Comparison of ENCODE assay signal across 16 cellular contexts in genomic region chr1:239575113-239575512, GRCh38.
DNase-seq lines count a peak whose midpoint lies in the region; ATAC-seq and TF ChIP-seq lines count a peak whose summit lies in the region.
"Had no signal": no experiment of that assay in that cellular context is flagged by ENCODE, and none has a peak within 500 bp of the region (broad histone marks: within the 10 kb centered on the region; RNA-seq: fewer than 3 reads in every experiment).

No MANE protein-coding gene starts in this region.

- no peaks in the 10 kb centered on the region for H3K9me3 Mint-ChIP-seq in stimulated activated naive CD8-positive, alpha-beta T cell treated with anti-CD3 and anti-CD28 coated beads, Interleukin-15, amount 100 ng/mL, for 72 hours
- no peaks in the 10 kb centered on the region for H3K9me3 Mint-ChIP-seq in natural killer cell
- H3K9me3 Mint-ChIP-seq: CD8-positive, alpha-beta T cell had no signal

- no peaks in the 10 kb centered on the region for H3K36me3 Mint-ChIP-seq in natural killer cell
- H3K36me3 Mint-ChIP-seq: CD14-positive monocyte; CD8-positive, alpha-beta T cell had no signal

- peak; percentile 44 to 49 for ATAC-seq in activated CD4-positive, CD25-positive, alpha-beta regulatory T cell treated with anti-CD3 and anti-CD28 coated beads, Interleukin-2, amount 50 U/mL, for 24 hours
- peak; percentile 88 for ATAC-seq in stimulated activated naive CD8-positive, alpha-beta T cell treated with anti-CD3 and anti-CD28 coated beads, Interleukin-15, amount 100 ng/mL, for 72 hours
- no peak for ATAC-seq in stimulated activated naive CD8-positive, alpha-beta T cell treated with anti-CD3 and anti-CD28 coated beads, Interleukin-15, Interleukin-2, amounts not matched to agents 100 U/mL and 50 U/mL, for 24 hours
- ATAC-seq in natural killer cell (peak in 2 of 3 donors; percentile 57 to 70), HG02840 (IDR thresholded peaks at IDR 0.05; ENCODE audit: low FRiP score, unreplicated experiment) (no peak)
- ATAC-seq: CD8-positive, alpha-beta T cell had no signal

- H3K27me3 Mint-ChIP-seq in stimulated activated naive CD8-positive, alpha-beta T cell treated with anti-CD3 and anti-CD28 coated beads, Interleukin-15, amount 100 ng/mL, for 72 hours = no peaks in the 10 kb centered on the region
- no peaks in the 10 kb centered on the region for H3K27me3 Mint-ChIP-seq in natural killer cell (ENCODE audit: low read depth in 2 of 2)

- no peak for DNase-seq in activated CD4-positive, CD25-positive, alpha-beta regulatory T cell (lab: John Stamatoyannopoulos, UW)
- DNase-seq in stimulated activated naive CD8-positive, alpha-beta T cell treated with anti-CD3 and anti-CD28 coated beads, Interleukin-15, amount 100 ng/mL, for 72 hours = no peak
- DNase-seq in stimulated activated naive CD8-positive, alpha-beta T cell treated with anti-CD3 and anti-CD28 coated beads, Interleukin-15, Interleukin-2, amounts not matched to agents 100 U/mL and 50 U/mL, for 24 hours = no peak
- no peak for DNase-seq in natural killer cell
- no peak for DNase-seq in NCI-H128 (lab: John Stamatoyannopoulos, UW; ENCODE audit: unreplicated experiment)
- DNase-seq: CD8-positive, alpha-beta T cell; COR-L47; DMS153; DND-41; GF-D8; HCEC 1CT; HFFc6; IMR-90 had no signal

- no peak overlapping the region for H3K4me3 Mint-ChIP-seq in stimulated activated naive CD8-positive, alpha-beta T cell treated with anti-CD3 and anti-CD28 coated beads, Interleukin-15, amount 100 ng/mL, for 72 hours
- H3K4me3 Mint-ChIP-seq in natural killer cell = no peak overlapping the region
- H3K4me3 Mint-ChIP-seq: CD14-positive monocyte; CD8-positive, alpha-beta T cell; HFFc6 had no signal

- no peak for TF ChIP-seq CTCF in natural killer cell (IDR thresholded peaks at IDR 0.05)

- H3K4me1 Mint-ChIP-seq in stimulated activated naive CD8-positive, alpha-beta T cell treated with anti-CD3 and anti-CD28 coated beads, Interleukin-15, amount 100 ng/mL, for 72 hours = peaks cover 18% of the 10 kb centered on the region
- H3K4me1 Mint-ChIP-seq in natural killer cell = peaks cover 13 to 17% of the 10 kb centered on the region in 2 donors
- H3K4me1 Mint-ChIP-seq: CD14-positive monocyte had no signal

- intact Hi-C loops in natural killer cell (cut with micrococcal nuclease) = no loop called here

- H3K27ac Mint-ChIP-seq in stimulated activated naive CD8-positive, alpha-beta T cell treated with anti-CD3 and anti-CD28 coated beads, Interleukin-15, amount 100 ng/mL, for 72 hours = no peak overlapping the region
- no peak overlapping the region for H3K27ac Mint-ChIP-seq in natural killer cell
- H3K27ac Mint-ChIP-seq: CD14-positive monocyte; CD8-positive, alpha-beta T cell; HFFc6 had no signal

Comparison
In these comparisons a context has a peak if more than half of its experiments do, and no peak if none do; other contexts are left out.
1. ATAC-seq: peak in activated CD4-positive, CD25-positive, alpha-beta regulatory T cell treated with anti-CD3 and anti-CD28 coated beads, Interleukin-2, amount 50 U/mL, for 24 hours (2 of 2), stimulated activated naive CD8-positive, alpha-beta T cell treated with anti-CD3 and anti-CD28 coated beads, Interleukin-15, amount 100 ng/mL, for 72 hours (single experiment) and natural killer cell (2 of 3); none in stimulated activated naive CD8-positive, alpha-beta T cell treated with anti-CD3 and anti-CD28 coated beads, Interleukin-15, Interleukin-2, amounts not matched to agents 100 U/mL and 50 U/mL, for 24 hours (single experiment) and HG02840 (single experiment).